9 cellular contexts compared by ENCODE assay signal in genomic region chr14:23068792-23069412, GRCh38. TPM values are rescaled to one million over a fixed set of nuclear protein-coding genes. Genes with fewer than 3 reads are reported as not detected.
DNase-seq lines count a peak whose midpoint lies in the region; TF ChIP-seq lines count a peak whose summit lies in the region.
"Had no signal": no experiment of that assay in that cellular context is flagged by ENCODE, and none has a peak within 500 bp of the region (broad histone marks: within the 10 kb centered on the region; RNA-seq: fewer than 3 reads in every experiment).

No MANE protein-coding gene starts in this region.

- CTCF ChIA-PET in HEK293 (lab: Yijun Ruan, JAX): interaction anchor here (0.6 to 3.4 kb wide), 59 partner anchors 9 to 941 kb away, joined by 3 to 58 read pairs (median 5); partner anchors contain the start of genes ACIN1, AJUBA, C14orf119 and CDH24

- H3K9me3 ChIP-seq in HEK293 (ENCODE audit: control insufficient read depth, insufficient read depth, low read depth, low read length) (no peaks in the 10 kb centered on the region), Peyer's patch (no peaks in the 10 kb centered on the region), skeletal muscle satellite cell (replicated peaks; ENCODE audit: low read length) (no peaks in the 10 kb centered on the region)

- TF ChIP-seq CTCF in HEK293 (tag by site-specific recombination; IDR thresholded peaks at IDR 0.05) (peak; percentile 95), Peyer's patch (IDR thresholded peaks at IDR 0.05) (peak; percentile 93 to 99 (median 98))

- H3K27me3 ChIP-seq in Peyer's patch: no peaks in the 10 kb centered on the region
- no peaks in the 10 kb centered on the region for H3K27me3 ChIP-seq in skeletal muscle satellite cell (ENCODE audit: control insufficient read depth, insufficient read depth, low read length)

- H3K4me3 ChIP-seq in HEK293 (ENCODE audit: low read depth, low read length) (0 out of 2 replicates have a peak overlapping the region, but pooled peaks have one; percentile 5), Peyer's patch (no peak overlapping the region), skeletal muscle satellite cell (ENCODE audit: low read length) (no peak overlapping the region)

- POLR2A ChIA-PET in HEK293 (lab: Yijun Ruan, JAX): interaction anchor here (0.6 to 2.0 kb wide), 12 partner anchors 10 to 140 kb away, joined by 3 to 20 read pairs (median 4); partner anchors contain the start of genes ACIN1, AJUBA, C14orf119 and PRMT5

- H3K27ac ChIP-seq in HEK293 (ENCODE audit: extremely low read depth, low read depth, low read length) (peak overlapping the region; percentile 66), Peyer's patch (peak overlapping the region in 2 of 4 donors; percentile 18 to 21)

- DNase-seq in EH (ENCODE audit: low read depth) (peak; percentile 93), Peyer's patch (peak; percentile 71 to 91 (median 73)), hepatic stellate cell (ENCODE audit: low spot score) (peak; percentile 89), NCI-H82 treated with DMSO at 0.1 percent for 48 hours (lab: John Stamatoyannopoulos, UW; ENCODE audit: unreplicated experiment) (no peak), NCI-H2171 (lab: John Stamatoyannopoulos, UW) (no peak)
- peak; percentile 47 for DNase-seq in activated naive CD8-positive, alpha-beta T cell treated with anti-CD3 and anti-CD28 coated beads, Interleukin-2, amount 50 U/mL, for 16 hours (ENCODE audit: low read depth, low spot score)

- H3K9ac ChIP-seq in skeletal muscle satellite cell (ENCODE audit: low read depth, low read length): no peak overlapping the region

- H3K4me1 ChIP-seq in HEK293 (ENCODE audit: control insufficient read depth, insufficient read depth, low read length) (peaks cover 16% of the 10 kb centered on the region), Peyer's patch (peaks cover 0 to 34% (median 7%) of the 10 kb centered on the region in 4 donors), skeletal muscle satellite cell (ENCODE audit: control insufficient read depth, insufficient read depth, low read length) (peaks cover 37% of the 10 kb centered on the region)

- peak overlapping the region; percentile 71 for H3K4me2 ChIP-seq in skeletal muscle satellite cell (ENCODE audit: low read length)

- TF ChIP-seq POLR2A in Peyer's patch (IDR thresholded peaks at IDR 0.05): no peak

- H3K36me3 ChIP-seq in HEK293 (ENCODE audit: control insufficient read depth in 2 of 2, insufficient read depth in 1 of 2, low read length in 2 of 2) (peaks cover 31 to 63% of the 10 kb centered on the region in 2 experiments), Peyer's patch (peaks cover 0 to 65% (median 2%) of the 10 kb centered on the region in 3 donors), skeletal muscle satellite cell (ENCODE audit: insufficient read depth, low read length) (peaks cover 58% of the 10 kb centered on the region)

TF ChIP-seq in HEK293, 187 proteins besides CTCF, POLR2A, EP300 and RAD21 (continues in another document):
- TF ChIP-seq ZNF692 (tag by site-specific recombination; IDR thresholded peaks at IDR 0.05): peak; percentile 62; the same call in 1 of the 2 replicates
- TF ChIP-seq ZBTB11 (tag by site-specific recombination; conservative IDR thresholded peaks at IDR 0.05; ENCODE audit: low read depth): peak; percentile 78
- TF ChIP-seq ZBTB21 (tag by site-specific recombination; IDR thresholded peaks at IDR 0.05): no peak
- TF ChIP-seq ZNF2 (tag by site-specific recombination; IDR thresholded peaks at IDR 0.05): peak; percentile 37; the same call in 1 of the 2 replicates
- no peak for TF ChIP-seq ZNF473 (tag by site-specific recombination; IDR thresholded peaks at IDR 0.05)
- peak; percentile 35; the same call in 1 of the 2 replicates for TF ChIP-seq ZBTB17 (tag by site-specific recombination; IDR thresholded peaks at IDR 0.05)
- 0 out of 2 replicates have a peak, but pooled peaks have one; percentile 18 for TF ChIP-seq SP3 (tag by site-specific recombination; IDR thresholded peaks at IDR 0.05)
- TF ChIP-seq ZNF639 (tag by site-specific recombination; IDR thresholded peaks at IDR 0.05): 0 out of 2 replicates have a peak, but pooled peaks have one; percentile 38
- TF ChIP-seq ZEB2 (tag by site-specific recombination; IDR thresholded peaks at IDR 0.05): peak; percentile 55; the same call in 1 of the 2 replicates
- no peak for TF ChIP-seq SP2 (tag by site-specific recombination; IDR thresholded peaks at IDR 0.05)
- TF ChIP-seq ZNF610 (tag by site-specific recombination; IDR thresholded peaks at IDR 0.05; ENCODE audit: borderline replicate concordance): peak; percentile 37; the same call in 1 of the 2 replicates
- peak; percentile 79; the same call in 1 of the 2 replicates for TF ChIP-seq ZSCAN30 (tag by site-specific recombination; IDR thresholded peaks at IDR 0.05)
- TF ChIP-seq ZNF660 (tag by site-specific recombination; IDR thresholded peaks at IDR 0.05): peak; percentile 39; the same call in 1 of the 2 replicates
- peak; percentile 40; the same call in 1 of the 2 replicates for TF ChIP-seq ZBTB48 (tag by site-specific recombination; IDR thresholded peaks at IDR 0.05)
- TF ChIP-seq PRDM1 (tag by site-specific recombination; IDR thresholded peaks at IDR 0.05): peak; percentile 90
- TF ChIP-seq ZNF114 (tag by site-specific recombination; IDR thresholded peaks at IDR 0.05): no peak
- peak; percentile 91 for TF ChIP-seq ZNF394 (tag by site-specific recombination; IDR thresholded peaks at IDR 0.05; ENCODE audit: borderline replicate concordance)
- TF ChIP-seq ZXDB (tag by site-specific recombination; IDR thresholded peaks at IDR 0.05): peak; percentile 28; the same call in 1 of the 2 replicates

RNA-seq across cellular contexts. Expression of gene CDH24, which starts 11.6 kb away (rescaled TPM):
- total RNA-seq in Peyer's patch: 10 to 100 TPM in 1 of 4 donors, 1 to 10 TPM in 3; 1.1 to 12.4 (median 5.5) TPM
- 3.5 and 4.1 TPM in 2 replicates for total RNA-seq in skeletal muscle satellite cell (2012; rRNA removed)

RNA-seq across cellular contexts. Expression of gene ACIN1, which starts 26.0 kb away (rescaled TPM):
- total RNA-seq in Peyer's patch: 100 to 1,000 TPM; 130 to 281 (median 238) TPM
- 64.4 and 77.3 TPM in 2 replicates for total RNA-seq in skeletal muscle satellite cell (2012; rRNA removed)

RNA-seq across cellular contexts. Expression of gene C14orf119, which starts 26.4 kb away (rescaled TPM):
- 10 to 100 TPM in 3 of 4 donors, 1 to 10 TPM in 1; 5.0 to 30.3 (median 18.8) TPM for total RNA-seq in Peyer's patch
- 33.5 and 45.9 TPM in 2 replicates for total RNA-seq in skeletal muscle satellite cell (2012; rRNA removed)

RNA-seq across cellular contexts. Expression of gene PSMB11, which starts 26.9 kb away (rescaled TPM):
- not detected for total RNA-seq in Peyer's patch
- not detected in 2 replicates for total RNA-seq in skeletal muscle satellite cell (2012; rRNA removed)
- total RNA-seq: mononuclear cell had no signal

RNA-seq across cellular contexts. Expression of gene PSMB5, which starts 34.2 kb away (rescaled TPM):
- 100 to 1,000 TPM in 1 of 4 donors, 10 to 100 TPM in 3; 49.6 to 116 (median 68.8) TPM for total RNA-seq in Peyer's patch
- 194 and 215 TPM in 2 replicates for total RNA-seq in skeletal muscle satellite cell (2012; rRNA removed)

Comparison
In these comparisons a context has a peak if more than half of its experiments do, and no peak if none do; other contexts are left out.
1. DNase-seq: peak in EH (single experiment), Peyer's patch (3 of 3), activated naive CD8-positive, alpha-beta T cell treated with anti-CD3 and anti-CD28 coated beads, Interleukin-2, amount 50 U/mL, for 16 hours (single experiment) and hepatic stellate cell (single experiment); none in NCI-H82 treated with DMSO at 0.1 percent for 48 hours (single experiment) and NCI-H2171 (single experiment).